Comparison of ENCODE assay signal across 9 cellular contexts in genomic region chr16:21260870-21261791, GRCh38. TPM values are rescaled to one million over a fixed set of nuclear protein-coding genes. Genes with fewer than 3 reads are reported as not detected.
DNase-seq lines count a peak whose midpoint lies in the region; ATAC-seq and TF ChIP-seq lines count a peak whose summit lies in the region.
"Had no signal": no experiment of that assay in that cellular context is flagged by ENCODE, and none has a peak within 500 bp of the region (broad histone marks: within the 10 kb centered on the region; RNA-seq: fewer than 3 reads in every experiment).

No MANE protein-coding gene starts in this region.

- H3K27me3 Mint-ChIP-seq in neural progenitor cell (ENCODE audit: insufficient read depth, low read depth): peaks cover 6% of the 10 kb centered on the region

- TF ChIP-seq POLR2A in GM18505 (IDR thresholded peaks at IDR 0.05; ENCODE audit: borderline replicate concordance, extremely low read depth, insufficient read depth, insufficient read length): no peak

- in situ Hi-C loops in brain microvascular endothelial cell (cut with HindIII; ENCODE audit: low pct_ligation_motif_present, low sequenced_read_pairs): no loop called here

- no peaks in the 10 kb centered on the region for H3K9me3 Mint-ChIP-seq in neural progenitor cell
- H3K9me3 Mint-ChIP-seq: activated T-helper 17 cell treated with anti-CD3 and anti-CD28 coated beads, Interleukin-2, amount 50 U/mL, for 72 hours had no signal

- WGBS in liver: 36% methylated on average over 9 of the region's 9 CpGs

- peak; percentile 24 to 25 for TF ChIP-seq RAD21 in liver (IDR thresholded peaks at IDR 0.05)

- no peak overlapping the region for H3K27ac Mint-ChIP-seq in neural progenitor cell
- H3K27ac Mint-ChIP-seq: activated T-helper 17 cell treated with anti-CD3 and anti-CD28 coated beads, Interleukin-2, amount 50 U/mL, for 72 hours had no signal

- peaks cover 23% of the 10 kb centered on the region for H3K4me1 Mint-ChIP-seq in neural progenitor cell
- H3K4me1 Mint-ChIP-seq: activated T-helper 17 cell treated with anti-CD3 and anti-CD28 coated beads, Interleukin-2, amount 50 U/mL, for 72 hours had no signal

- no peaks in the 10 kb centered on the region for H3K79me2 ChIP-seq in neural progenitor cell (ENCODE audit: low read depth)

- no peaks in the 10 kb centered on the region for H3K27me3 ChIP-seq in brain microvascular endothelial cell (replicated peaks)
- no peaks in the 10 kb centered on the region for H3K27me3 ChIP-seq in liver (ENCODE audit: control insufficient read depth in 4 of 4, insufficient read depth in 4 of 4, low read length in 3 of 4)
- H3K27me3 ChIP-seq in neural progenitor cell: no peaks in the 10 kb centered on the region

- H3K4me1 ChIP-seq in liver (ENCODE audit: control insufficient read depth in 4 of 4, insufficient read depth in 4 of 4, low read length in 3 of 4): peaks cover 19 to 52% (median 36%) of the 10 kb centered on the region in 4 donors
- peaks cover 11% of the 10 kb centered on the region for H3K4me1 ChIP-seq in neural progenitor cell

- no peak overlapping the region for H3K27ac ChIP-seq in brain microvascular endothelial cell
- H3K27ac ChIP-seq in liver (ENCODE audit: low read depth in 1 of 2, low read length in 2 of 2): peak overlapping the region; percentile 73 to 88
- H3K27ac ChIP-seq in neural progenitor cell: no peak overlapping the region

- ATAC-seq in GM18907 (IDR thresholded peaks at IDR 0.05; ENCODE audit: unreplicated experiment) (no peak), GM18505 (IDR thresholded peaks at IDR 0.05; ENCODE audit: unreplicated experiment) (no peak)
- ATAC-seq: activated T-helper 17 cell treated with anti-CD3 and anti-CD28 coated beads, Interleukin-2, amount 50 U/mL, for 72 hours had no signal

- H3K9me3 ChIP-seq in liver (ENCODE audit: control insufficient read depth in 4 of 4, low read length in 3 of 4) (no peaks in the 10 kb centered on the region), neural progenitor cell (ENCODE audit: low read depth) (no peaks in the 10 kb centered on the region)

- no peak overlapping the region for H3K4me2 ChIP-seq in neural progenitor cell

- no peak for TF ChIP-seq CTCF in brain microvascular endothelial cell (IDR thresholded peaks at IDR 0.05; ENCODE audit: low read depth, low read length, missing control alignments)
- TF ChIP-seq CTCF in liver (IDR thresholded peaks at IDR 0.05; ENCODE audit: low read depth, low read length, missing input control): no peak
- no peak for TF ChIP-seq CTCF in neural progenitor cell (IDR thresholded peaks at IDR 0.05)

- H4K20me1 ChIP-seq in neural progenitor cell (ENCODE audit: low read depth): no peaks in the 10 kb centered on the region

- no peak overlapping the region for H3K4me3 ChIP-seq in brain microvascular endothelial cell (ENCODE audit: low read depth, low read length)
- H3K4me3 ChIP-seq in liver (ENCODE audit: low read depth in 1 of 3, low read length in 3 of 3): no peak overlapping the region
- H3K4me3 ChIP-seq in neural progenitor cell: no peak overlapping the region

- H3K36me3 ChIP-seq in brain microvascular endothelial cell (replicated peaks): no peaks in the 10 kb centered on the region
- H3K36me3 ChIP-seq in liver (ENCODE audit: control insufficient read depth in 4 of 4, insufficient read depth in 3 of 4, low read depth in 1 of 4, low read length in 3 of 4): no peaks in the 10 kb centered on the region
- no peaks in the 10 kb centered on the region for H3K36me3 ChIP-seq in neural progenitor cell

- DNase-seq in CMK (ENCODE audit: low read depth): peak; percentile 90
- DNase-seq in HT-29 (ENCODE audit: low spot score): peak; percentile 92
- peak; percentile 76 for DNase-seq in brain microvascular endothelial cell
- no peak for DNase-seq in neural progenitor cell (ENCODE audit: low spot score)
- no peak for DNase-seq in stimulated activated CD4-positive, alpha-beta T cell treated with anti-CD3 and anti-CD28 coated beads, Interleukin-4, amount 100 ng/mL, for 1 hour

- no peaks in the 10 kb centered on the region for H3K36me3 Mint-ChIP-seq in neural progenitor cell

- H3K9ac ChIP-seq in liver (ENCODE audit: low read depth in 1 of 2, low read length in 2 of 2) (peak overlapping the region; percentile 40 to 72), neural progenitor cell (no peak overlapping the region)

- no peak overlapping the region for H3K4me3 Mint-ChIP-seq in neural progenitor cell
- H3K4me3 Mint-ChIP-seq: activated T-helper 17 cell treated with anti-CD3 and anti-CD28 coated beads, Interleukin-2, amount 50 U/mL, for 72 hours had no signal

- no peak overlapping the region for H2AFZ ChIP-seq in neural progenitor cell (replicated peaks)

- peaks cover 6% of the 10 kb centered on the region for H3F3A ChIP-seq in neural progenitor cell (ENCODE audit: low read depth)

TF ChIP-seq in liver, 16 proteins besides CTCF, POLR2A, EP300 and RAD21:
- peak; percentile 84 for TF ChIP-seq ZBTB33 (IDR thresholded peaks at IDR 0.05)
- TF ChIP-seq NR2F2 (IDR thresholded peaks at IDR 0.05): peak; percentile 81
- TF ChIP-seq MAX (IDR thresholded peaks at IDR 0.05): peak; percentile 87
- no peak for TF ChIP-seq FOXA1 (IDR thresholded peaks at IDR 0.05)
- TF ChIP-seq HNF4A (conservative IDR thresholded peaks at IDR 0.05): peak; percentile 100
- peak in 1 of 2 donors; percentile 44 for TF ChIP-seq GABPA (IDR thresholded peaks at IDR 0.05 in 1 of 2, conservative IDR thresholded peaks at IDR 0.05 in 1 of 2)
- peak; percentile 100 for TF ChIP-seq HNF4G (IDR thresholded peaks at IDR 0.05)
- peak; percentile 90 for TF ChIP-seq ATF3 (IDR thresholded peaks at IDR 0.05)
- peak; percentile 85 for TF ChIP-seq YY1 (IDR thresholded peaks at IDR 0.05)
- TF ChIP-seq EGR1 (IDR thresholded peaks at IDR 0.05; ENCODE audit: low read depth in 2 of 2): peak in 1 of 2 donors; percentile 42
- peak; percentile 97 to 98 for TF ChIP-seq RXRA (IDR thresholded peaks at IDR 0.05)
- peak; percentile 94 for TF ChIP-seq SP1 (IDR thresholded peaks at IDR 0.05)
- TF ChIP-seq FOXA2 (IDR thresholded peaks at IDR 0.05): peak; percentile 74
- peak; percentile 55 for TF ChIP-seq REST (IDR thresholded peaks at IDR 0.05)
- peak; percentile 99 for TF ChIP-seq JUND (IDR thresholded peaks at IDR 0.05)
- no peak for TF ChIP-seq TAF1 (conservative IDR thresholded peaks at IDR 0.05)
TF ChIP-seq in liver: peak in this region for 14.

RNA-seq across cellular contexts. Expression of gene CRYM, which starts 17.0 kb away (rescaled TPM):
- 0.61 and 1.8 TPM in 2 replicates for total RNA-seq in HT-29 (2014; rRNA removed; shearing (Covaris generic))
- total RNA-seq in liver (1 to 10 TPM; 7.2 to 7.8 TPM), neural progenitor cell (ENCODE audit: low replicate concordance) (0.36 and 1.3 TPM in 2 replicates)
- polyA plus RNA-seq in liver: 1 to 10 TPM; 2.3 to 6.8 TPM
- total RNA-seq: activated T-helper 17 cell treated with anti-CD3 and anti-CD28 coated beads, Interleukin-2, amount 50 U/mL, for 72 hours had no signal

RNA-seq across cellular contexts. Expression of gene ANKS4B, which starts 27.6 kb away (rescaled TPM):
- 4.9 and 5.1 TPM in 2 replicates for total RNA-seq in HT-29 (2014; rRNA removed; shearing (Covaris generic))
- total RNA-seq in liver: 10 to 100 TPM in 1 of 2 donors, 1 to 10 TPM in 1; 9.2 to 13.6 TPM
- 1 to 10 TPM; 5.7 to 8.3 TPM for polyA plus RNA-seq in liver
- 0.22 TPM in 1 of 2 replicates, not detected in the other for total RNA-seq in neural progenitor cell (ENCODE audit: low replicate concordance)
- total RNA-seq: activated T-helper 17 cell treated with anti-CD3 and anti-CD28 coated beads, Interleukin-2, amount 50 U/mL, for 72 hours had no signal

RNA-seq across cellular contexts. Expression of gene ZP2, which starts 49.8 kb away (rescaled TPM):
- total RNA-seq in HT-29 (2014; rRNA removed; shearing (Covaris generic)): not detected in 2 replicates
- total RNA-seq in liver: not detected
- polyA plus RNA-seq in liver: not detected
- total RNA-seq in neural progenitor cell (ENCODE audit: low replicate concordance): not detected in 2 replicates
- total RNA-seq: activated T-helper 17 cell treated with anti-CD3 and anti-CD28 coated beads, Interleukin-2, amount 50 U/mL, for 72 hours had no signal

Comparison
In these comparisons a context has a peak if more than half of its experiments do, and no peak if none do; other contexts are left out.
1. DNase-seq: peak in CMK (single experiment), HT-29 (single experiment) and brain microvascular endothelial cell (single experiment); none in neural progenitor cell (single experiment) and stimulated activated CD4-positive, alpha-beta T cell treated with anti-CD3 and anti-CD28 coated beads, Interleukin-4, amount 100 ng/mL, for 1 hour (single experiment).
2. H3K27ac ChIP-seq: peak in liver (2 of 2); none in brain microvascular endothelial cell (single experiment) and neural progenitor cell (single experiment).